In genomic region chr7:46170792-46171191, GRCh38 we compare ENCODE assay signal across 26 cellular contexts.
"Had no signal": no experiment of that assay in that cellular context is flagged by ENCODE, and none has a peak within 500 bp of the region (broad histone marks: within the 10 kb centered on the region; RNA-seq: fewer than 3 reads in every experiment).

No MANE protein-coding gene starts in this region.

- H3K27me3 ChIP-seq: hepatocyte, neutrophil, right atrium auricular region, sigmoid colon, testis, tibial nerve, upper lobe of right lung, vagina had no signal

- H3K4me2 ChIP-seq: hepatocyte, smooth muscle cell had no signal

- H3K4me1 ChIP-seq: upper lobe of right lung had no signal

- H3K9me3 ChIP-seq: mucosa of descending colon, neutrophil, right atrium auricular region, sigmoid colon, testis, tibial nerve, upper lobe of right lung, vagina had no signal

- FAIRE-seq: colon, endothelial cell of umbilical vein, kidney had no signal

- H2AFZ ChIP-seq: hepatocyte had no signal

- H3K27ac ChIP-seq: hepatocyte, neutrophil, right atrium auricular region, sigmoid colon, testis, tibial nerve, upper lobe of right lung, vagina had no signal

- H3K4me3 ChIP-seq: hepatocyte, lung, mucosa of descending colon, right atrium auricular region, sigmoid colon, smooth muscle cell, testis, tibial nerve, upper lobe of right lung, vagina had no signal

- DNase-seq: endodermal cell; erythroblast; foreskin melanocyte; head of caudate nucleus; kidney; left colon; left ventricle myocardium superior; mesendoderm; mucosa of descending colon; naive thymus-derived CD8-positive, alpha-beta T cell; posterior cingulate gyrus; sigmoid colon; stimulated activated CD4-positive, alpha-beta T cell treated with anti-CD3 and anti-CD28 coated beads, Interleukin-4, amount 100 ng/mL, for 4 hours; stimulated activated naive B cell treated with anti-CD40 and anti-IgM and Interleukin-4, amounts not matched to agents 10 μg/mL and 1 μg/mL and 100 μg/mL, for 72 hours; stimulated activated naive CD8-positive, alpha-beta T cell treated with anti-CD3 and anti-CD28 coated beads, Interleukin-15, amount 100 ng/mL, for 72 hours; testis; upper lobe of right lung had no signal

- H3K36me3 ChIP-seq: neutrophil, right atrium auricular region, sigmoid colon, tibial nerve, upper lobe of right lung, vagina had no signal

- H3K79me2 ChIP-seq: hepatocyte had no signal

- ATAC-seq: left colon; left ventricle myocardium superior; mucosa of descending colon; naive thymus-derived CD8-positive, alpha-beta T cell; stimulated activated naive B cell treated with anti-CD40 and anti-IgM and Interleukin-4, amounts not matched to agents 10 μg/mL and 1 μg/mL and 100 μg/mL, for 72 hours; stimulated activated naive CD8-positive, alpha-beta T cell treated with anti-CD3 and anti-CD28 coated beads, Interleukin-15, amount 100 ng/mL, for 72 hours; upper lobe of right lung had no signal
